Comparison of ENCODE assay signal across 16 cellular contexts in the genomic region with DNA sequence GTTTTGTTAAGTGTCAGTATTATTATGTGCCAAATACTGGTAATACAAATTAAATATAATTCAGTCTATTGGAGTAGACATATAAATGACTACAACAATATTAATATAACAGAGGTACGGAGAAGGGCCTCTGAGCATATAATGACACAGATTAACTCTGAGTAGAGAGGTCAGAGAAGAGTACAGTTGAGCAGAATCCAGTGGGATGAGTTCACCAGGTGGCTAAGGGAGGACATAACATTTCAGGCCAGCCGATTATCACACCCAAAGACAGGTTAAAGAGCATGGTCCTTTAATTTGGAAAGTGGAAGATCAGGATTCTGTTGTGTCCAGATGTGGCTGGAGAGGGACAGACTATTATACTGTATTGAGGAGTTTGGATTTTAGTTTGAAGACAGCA.
"Had no signal": no experiment of that assay in that cellular context is flagged by ENCODE, and none has a peak within 500 bp of the region (broad histone marks: within the 10 kb centered on the region; RNA-seq: fewer than 3 reads in every experiment).

No MANE protein-coding gene starts in this region.

- H3K9me3 Mint-ChIP-seq: activated naive CD4-positive, alpha-beta T cell treated with anti-CD3 and anti-CD28 coated beads for 36 hours; WTC11 had no signal

- DNase-seq: activated CD8-positive, alpha-beta memory T cell treated with anti-CD3 and anti-CD28 coated beads, Interleukin-2, amount 10 ng/mL, durations not matched to agents 7 days and 5 days; activated naive CD4-positive, alpha-beta T cell treated with anti-CD3 and anti-CD28 coated beads for 36 hours; amniotic stem cell; body of pancreas; central memory CD4-positive, alpha-beta T cell; effector memory CD4-positive, alpha-beta T cell; kidney glomerular epithelial cell; lower lobe of right lung; midbrain; occipital lobe; stimulated activated CD4-positive, alpha-beta T cell treated with anti-CD3 and anti-CD28 coated beads, Interleukin-15, amount 100 ng/mL, for 24 hours; stimulated activated CD4-positive, alpha-beta T cell treated with anti-CD3 and anti-CD28 coated beads, Interleukin-4, amount 100 ng/mL, for 24 hours; T-helper 1 cell had no signal

- ATAC-seq: activated CD8-positive, alpha-beta memory T cell treated with anti-CD3 and anti-CD28 coated beads, Interleukin-2, amount 10 ng/mL, durations not matched to agents 7 days and 5 days; body of pancreas; gastroesophageal sphincter; lower lobe of right lung; WTC11 had no signal

- H3K27me3 Mint-ChIP-seq: activated CD8-positive, alpha-beta memory T cell treated with anti-CD3 and anti-CD28 coated beads, Interleukin-2, amount 10 ng/mL, durations not matched to agents 7 days and 5 days had no signal

- H3K36me3 ChIP-seq: gastroesophageal sphincter had no signal

- H3K4me3 Mint-ChIP-seq: activated CD8-positive, alpha-beta memory T cell treated with anti-CD3 and anti-CD28 coated beads, Interleukin-2, amount 10 ng/mL, durations not matched to agents 7 days and 5 days; activated naive CD4-positive, alpha-beta T cell treated with anti-CD3 and anti-CD28 coated beads for 36 hours; WTC11 had no signal

- H3K27ac ChIP-seq: body of pancreas, epithelial cell of prostate, gastroesophageal sphincter, lower lobe of right lung had no signal

- H3K36me3 Mint-ChIP-seq: WTC11 had no signal

- H3K9me3 ChIP-seq: body of pancreas, gastroesophageal sphincter, lower lobe of right lung had no signal

- H3K27me3 ChIP-seq: body of pancreas, gastroesophageal sphincter had no signal

- H3K27ac Mint-ChIP-seq: activated CD8-positive, alpha-beta memory T cell treated with anti-CD3 and anti-CD28 coated beads, Interleukin-2, amount 10 ng/mL, durations not matched to agents 7 days and 5 days; activated naive CD4-positive, alpha-beta T cell treated with anti-CD3 and anti-CD28 coated beads for 36 hours; WTC11 had no signal

- H3K4me3 ChIP-seq: body of pancreas, gastroesophageal sphincter, lower lobe of right lung had no signal
